ENCODE assay signal across 8 cellular contexts in the genomic region with DNA sequence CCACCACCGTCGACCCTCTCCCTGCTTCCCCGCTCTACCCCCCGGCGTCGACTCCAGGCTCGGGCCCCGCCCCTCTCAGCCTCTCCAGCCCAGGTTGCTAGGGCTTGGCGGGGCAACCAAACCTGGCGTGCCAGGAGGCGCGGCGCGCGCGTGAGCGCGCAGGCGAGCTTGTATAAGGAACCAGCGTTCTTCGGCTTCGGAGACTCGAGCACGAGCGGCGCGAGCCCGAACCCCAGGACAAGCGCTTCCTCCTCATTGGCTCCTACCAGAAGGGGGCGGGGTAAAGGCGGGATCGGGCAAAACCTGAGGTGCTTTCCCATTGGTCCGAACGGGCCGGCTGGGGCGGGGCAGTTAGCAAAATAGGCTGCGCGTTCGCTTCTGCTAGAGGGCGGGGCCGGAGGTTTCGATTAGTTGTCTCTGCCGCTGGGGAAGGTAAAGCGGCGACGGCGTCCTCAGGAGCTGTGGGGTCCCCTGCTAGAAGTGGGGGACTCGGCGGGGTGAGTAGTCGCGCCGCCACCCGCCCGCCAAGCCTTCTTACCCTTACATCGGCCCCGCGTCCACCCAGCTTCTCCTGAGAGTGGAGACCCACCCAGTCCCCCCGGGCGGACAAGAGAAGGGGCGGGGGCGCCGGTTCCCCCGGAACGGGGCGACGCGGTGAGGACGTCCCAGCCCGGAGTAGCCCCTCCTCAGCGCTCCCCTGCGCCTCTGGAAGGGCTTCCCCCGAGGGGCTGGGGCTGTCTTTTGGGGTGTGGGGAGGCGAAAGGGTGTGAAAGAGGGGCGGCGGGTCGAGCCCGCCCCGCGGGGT. TPM values are rescaled to one million over a fixed set of nuclear protein-coding genes. Genes with fewer than 3 reads are reported as not detected.
A peak's percentile ranks its signal among the peaks of the same experiment; 100 is the strongest.
DNase-seq lines count a peak whose midpoint lies in the region; ATAC-seq, FAIRE-seq and TF ChIP-seq lines count a peak whose summit lies in the region.

A gene (plus strand): TSS at position 410 of the 805 bp plus-strand sequence. CDS start 81,489 bp downstream, outside the sequence.

- intact Hi-C loops in right cardiac atrium (cut with DNase I): loop anchor here in 1 of 4 donors (10.0 kb wide), 1 partner anchor 239 kb away; no protein-coding TSS in a partner anchor
- intact Hi-C loops in prostate gland (cut with DNase I): loop anchor here (10.0 kb wide), 2 partner anchors 249 to 469 kb away; a partner anchor contains a TSS

- ATAC-seq in GM18499 (IDR thresholded peaks at IDR 0.05; ENCODE audit: insufficient read depth, unreplicated experiment): peak; percentile 89
- ATAC-seq in HG02973 (IDR thresholded peaks at IDR 0.05; ENCODE audit: unreplicated experiment): peak; percentile 95
- peak; percentile 98 for ATAC-seq in right cardiac atrium

- no peaks in the 10 kb centered on the region for H3K79me2 ChIP-seq in astrocyte (ENCODE audit: insufficient read depth, low read length)

- H3K4me1 ChIP-seq in astrocyte (ENCODE audit: insufficient read depth, low read length) (peaks cover 3% of the 10 kb centered on the region), right cardiac atrium (ENCODE audit: control insufficient read depth, insufficient read depth, low read length) (no peaks in the 10 kb centered on the region), prostate gland (replicated peaks) (no peaks in the 10 kb centered on the region)

- H3K9me3 Mint-ChIP-seq in astrocyte (ENCODE audit: unreplicated experiment): no peaks in the 10 kb centered on the region

- peak; percentile 93 to 94 for DNase-seq in NCI-H1930 (lab: John Stamatoyannopoulos, UW)
- DNase-seq in T-helper 22 cell (ENCODE audit: low read depth): peak; percentile 93
- peak; percentile 90 for DNase-seq in astrocyte (ENCODE audit: low read depth)
- DNase-seq in right cardiac atrium: peak; percentile 97 to 98 (median 98)
- DNase-seq in prostate gland (ENCODE audit: low spot score): peak; percentile 97
- DNase-seq in ureter (ENCODE audit: low spot score): peak; percentile 97

- under 1% methylated on average over 79 of the region's 79 CpGs for WGBS in right cardiac atrium
- WGBS in prostate gland: 0% methylated on average over 30 of the region's 79 CpGs

- H3K9me3 ChIP-seq in astrocyte (ENCODE audit: insufficient read depth, low read depth, low read length) (no peaks in the 10 kb centered on the region), right cardiac atrium (ENCODE audit: control insufficient read depth, low read length) (no peaks in the 10 kb centered on the region), prostate gland (no peaks in the 10 kb centered on the region)

- H3K27ac Mint-ChIP-seq in astrocyte (ENCODE audit: unreplicated experiment): peak within 1 kb of the TSS; percentile 89

- no peaks in the 10 kb centered on the region for H3K36me3 Mint-ChIP-seq in astrocyte (ENCODE audit: low read depth, unreplicated experiment)

- TF ChIP-seq CTCF in astrocyte (IDR thresholded peaks at IDR 0.05; ENCODE audit: insufficient read depth, low read depth, low read length) (no peak), prostate gland (IDR thresholded peaks at IDR 0.05) (peak in 2 of 4 experiments; percentile 11 to 28)

- peak within 1 kb of the TSS; percentile 79 for H3K9ac ChIP-seq in astrocyte (ENCODE audit: low read length)

- no peaks in the 10 kb centered on the region for H3K27me3 ChIP-seq in astrocyte (ENCODE audit: insufficient read depth, low read length)
- no peaks in the 10 kb centered on the region for H3K27me3 ChIP-seq in right cardiac atrium (ENCODE audit: control insufficient read depth, insufficient read depth)
- no peaks in the 10 kb centered on the region for H3K27me3 ChIP-seq in prostate gland (replicated peaks; ENCODE audit: insufficient read depth)

- H4K20me1 ChIP-seq in astrocyte (ENCODE audit: insufficient read depth, low read length): no peaks in the 10 kb centered on the region

- H3K4me3 ChIP-seq in astrocyte (ENCODE audit: insufficient read depth, low read depth, low read length) (peak within 1 kb of the TSS; percentile 68), right cardiac atrium (ENCODE audit: low read length) (peak within 1 kb of the TSS; percentile 80), prostate gland (peak within 1 kb of the TSS; percentile 70 to 75)

- peaks cover 6% of the 10 kb centered on the region for H3K4me1 Mint-ChIP-seq in astrocyte (ENCODE audit: low read depth, unreplicated experiment)

- H3K27me3 Mint-ChIP-seq in astrocyte (ENCODE audit: low read depth, unreplicated experiment): no peaks in the 10 kb centered on the region

- H3K4me2 ChIP-seq in astrocyte (ENCODE audit: low read length): peak within 1 kb of the TSS; percentile 96

- H3K36me3 ChIP-seq in astrocyte (ENCODE audit: insufficient read depth, low read length): no peaks in the 10 kb centered on the region
- H3K36me3 ChIP-seq in prostate gland: no peaks in the 10 kb centered on the region

- peak within 1 kb of the TSS; percentile 33 for H3K27ac ChIP-seq in astrocyte (ENCODE audit: low read depth, low read length)
- H3K27ac ChIP-seq in right cardiac atrium (ENCODE audit: low read length): peak within 1 kb of the TSS; percentile 68
- H3K27ac ChIP-seq in prostate gland: peak within 1 kb of the TSS; percentile 85 to 88

- H3K4me3 Mint-ChIP-seq in astrocyte (ENCODE audit: unreplicated experiment): peak within 1 kb of the TSS; percentile 86

- peak within 1 kb of the TSS; percentile 82 for H2AFZ ChIP-seq in astrocyte (ENCODE audit: low read depth, low read length)

- FAIRE-seq in astrocyte (lab: Jason Lieb, UNC): peak; percentile 9

- TF ChIP-seq POLR2A in prostate gland (IDR thresholded peaks at IDR 0.05): peak; percentile 88

RNA-seq across cellular contexts. Expression of the gene that starts here (rescaled TPM):
- total RNA-seq in astrocyte (17.7 and 19.2 TPM in 2 replicates), right cardiac atrium (10 to 100 TPM; 11.2 to 15.9 (median 14.8) TPM), prostate gland (10 to 100 TPM; 14.5 to 18.8 TPM), ureter (42.3 TPM)
- 3.3 TPM for polyA plus RNA-seq in right cardiac atrium

Comparison
In these comparisons a context has a peak if more than half of its experiments do, and no peak if none do; other contexts are left out.
1. Peak in every context shown above with its lines: DNase-seq, ATAC-seq, H3K4me3 ChIP-seq and H3K27ac ChIP-seq.
2. H3K27ac ChIP-seq: peak in every context shown above with its lines; median percentile 86 in prostate gland; 68 in right cardiac atrium; 33 in astrocyte.